In the genomic region with DNA sequence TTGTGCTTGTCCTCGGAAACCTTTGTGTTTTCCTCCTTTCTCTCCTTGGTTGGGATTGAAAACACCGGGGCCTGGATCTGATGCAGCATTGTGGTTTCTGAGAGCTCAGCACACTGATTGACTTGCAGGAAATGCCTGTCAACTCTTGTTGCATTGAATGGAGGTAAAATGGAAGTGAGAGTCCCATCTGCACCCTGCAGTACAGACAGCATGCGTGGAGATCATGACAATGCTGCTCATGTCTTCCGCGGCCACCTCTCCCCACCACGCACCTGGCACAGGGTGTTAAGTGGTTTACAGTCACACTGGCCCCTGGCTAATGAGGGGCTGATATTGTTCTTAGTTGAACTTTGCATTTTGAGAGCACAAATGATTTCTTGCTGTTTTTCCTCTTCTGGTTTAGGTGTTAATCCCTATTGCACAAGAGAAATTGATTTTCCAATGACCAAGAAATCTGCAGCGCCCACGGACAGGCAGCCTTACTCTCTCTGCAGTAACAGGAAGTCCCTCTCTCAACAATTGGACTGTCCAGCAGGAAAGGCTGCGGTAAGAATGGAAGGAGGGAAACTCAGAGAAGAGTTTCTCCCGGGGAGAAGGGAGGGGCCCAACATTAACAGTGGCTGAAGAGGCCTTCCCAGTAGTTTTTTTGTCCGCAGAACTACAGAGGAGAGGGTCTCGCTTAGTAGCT, we compare ENCODE assay signal across 8 cellular contexts. TPM values are rescaled to one million over a fixed set of nuclear protein-coding genes. Genes with fewer than 3 reads are reported as not detected.
DNase-seq lines count a peak whose midpoint lies in the region; ATAC-seq, FAIRE-seq and TF ChIP-seq lines count a peak whose summit lies in the region.

No MANE protein-coding gene starts in this region.

- H3K79me2 ChIP-seq in hepatocyte: no peaks in the 10 kb centered on the region

- H3K9me2 ChIP-seq in hepatocyte (replicated peaks; ENCODE audit: insufficient read depth): no peaks in the 10 kb centered on the region

- peak overlapping the region; percentile 71 for H3K4me2 ChIP-seq in hepatocyte

- CTCF ChIA-PET in AG04449 (lab: Yijun Ruan, JAX): interaction anchor here (0.7 to 24.6 kb wide), 94 partner anchors 6 to 842 kb away, joined by 3 to 1118 read pairs (median 8); partner anchors contain the start of genes CEMIP, CFAP161, IL16 and STARD5

- TF ChIP-seq POLR2A in H54 (IDR thresholded peaks at IDR 0.05; ENCODE audit: low read depth, low read length): no peak

- H3K27me3 ChIP-seq in hepatocyte: no peaks in the 10 kb centered on the region

- no peak for TF ChIP-seq CTCF in AG04449 (IDR thresholded peaks at IDR 0.05; ENCODE audit: insufficient read depth, low read length, missing control alignments)
- no peak for TF ChIP-seq CTCF in hepatocyte (IDR thresholded peaks at IDR 0.05; ENCODE audit: poor library complexity)

- FAIRE-seq in H54 (lab: Jason Lieb, UNC): no peak

- peak overlapping the region; percentile 15; the same call in 1 of the 2 replicates for H3K4me3 ChIP-seq in AG04449 (ENCODE audit: low read depth, low read length)
- H3K4me3 ChIP-seq in hepatocyte: no peak overlapping the region

- POLR2A ChIA-PET in AG04449 (lab: Yijun Ruan, JAX): interaction anchor here (1.1 to 1.5 kb wide), 2 partner anchors 110 to 159 kb away, joined by 5 to 7 read pairs; no protein-coding TSS in a partner anchor

- no peak overlapping the region for H2AFZ ChIP-seq in hepatocyte

- no peaks in the 10 kb centered on the region for H4K20me1 ChIP-seq in hepatocyte (ENCODE audit: insufficient read depth, poor library complexity, severe bottlenecking)

- H3K9me3 ChIP-seq in hepatocyte (ENCODE audit: low read depth): no peaks in the 10 kb centered on the region

- ATAC-seq in GM18861 (IDR thresholded peaks at IDR 0.05; ENCODE audit: unreplicated experiment) (peak; percentile 10), HG02642 (IDR thresholded peaks at IDR 0.05; ENCODE audit: poor library complexity, unreplicated experiment) (no peak)

- 57% methylated on average over 12 of the region's 12 CpGs for WGBS in hepatocyte (ENCODE audit: low lambda C conversion rate, missing lambda C conversion rate)

- no peak overlapping the region for H3K27ac ChIP-seq in hepatocyte

- no peaks in the 10 kb centered on the region for H3K36me3 ChIP-seq in hepatocyte (replicated peaks; ENCODE audit: insufficient read depth, low read depth)

- H3K4me1 ChIP-seq in hepatocyte (ENCODE audit: insufficient read depth): no peaks in the 10 kb centered on the region

- DNase-seq in AG04449 (ENCODE audit: low read depth, low spot score) (no peak), RPMI8226 (peak; percentile 73), hepatocyte (ENCODE audit: low spot score) (no peak), H54 (ENCODE audit: insufficient read length, low spot score) (no peak), LoVo (ENCODE audit: low spot score) (no peak), NCI-H226 (no peak)

RNA-seq across cellular contexts. Expression of gene STARD5, which starts 58.5 kb away (rescaled TPM):
- total RNA-seq in hepatocyte: 7.2 and 8.2 TPM in 2 replicates
- 10.6 and 13.7 TPM in 2 replicates for polyA plus RNA-seq in hepatocyte
